ENCODE assay signal across 1 cellular context in the genomic region with DNA sequence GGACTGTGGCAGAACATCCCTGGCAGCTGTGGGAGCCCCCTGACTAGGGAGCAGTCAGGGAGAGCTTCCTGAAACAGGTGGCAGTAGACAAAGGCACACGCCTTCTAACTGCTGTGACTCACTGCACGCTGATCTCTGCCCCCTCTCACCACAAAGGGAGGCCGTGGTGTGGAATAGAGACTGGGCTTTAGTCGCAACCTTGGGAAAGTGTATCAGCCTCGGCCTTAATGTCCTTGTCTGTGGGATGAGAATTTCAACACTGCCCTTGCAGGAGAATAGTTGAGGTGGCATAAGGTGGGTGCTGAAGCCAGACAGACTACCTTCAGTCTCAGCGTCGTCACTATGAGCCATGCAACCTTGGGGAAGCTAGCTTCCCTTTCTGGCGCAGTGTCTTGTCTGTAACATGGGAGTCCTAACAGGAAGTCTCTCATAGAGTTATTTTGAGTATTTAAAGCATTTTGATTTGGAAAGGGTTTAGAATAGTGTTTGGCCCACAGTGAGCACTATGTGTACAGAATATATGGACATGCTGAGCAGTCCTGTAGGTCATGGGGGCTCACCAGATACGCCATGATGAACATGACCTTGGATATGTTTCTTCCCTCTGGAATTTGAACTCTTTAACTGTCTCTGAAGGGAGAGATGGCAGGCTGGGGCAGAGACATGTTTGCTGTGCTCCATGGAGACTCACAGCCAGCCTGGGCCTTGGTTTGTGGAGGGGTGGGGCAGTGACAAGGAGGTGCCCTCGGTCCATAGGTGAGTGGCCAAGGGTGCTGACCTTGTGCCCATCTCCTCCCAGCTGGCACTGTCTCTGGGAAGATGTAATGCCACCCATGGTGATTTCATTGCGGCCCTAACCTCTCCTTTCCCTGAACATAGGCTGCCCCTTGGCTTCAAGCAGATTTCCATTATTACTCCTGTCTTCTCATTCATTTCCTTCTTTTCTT.
TF ChIP-seq lines count a peak whose summit lies in the region.

No MANE protein-coding gene starts in this region.

TF ChIP-seq in SK-N-SH treated with all-trans-retinoic acid at 6 μM for 48 hours, 23 proteins besides CTCF, POLR2A, EP300 and RAD21 (continued from another document):
- TF ChIP-seq TOX (CRISPR knock-in tag; IDR thresholded peaks at IDR 0.05; ENCODE audit: borderline replicate concordance) (no peak), ZFP30 (CRISPR knock-in tag; IDR thresholded peaks at IDR 0.05) (no peak), ZC3H10 (CRISPR knock-in tag; IDR thresholded peaks at IDR 0.05) (no peak), RARB (CRISPR knock-in tag; IDR thresholded peaks at IDR 0.05) (no peak), ZFP3 (CRISPR knock-in tag; IDR thresholded peaks at IDR 0.05) (no peak), ZNF70 (CRISPR knock-in tag; IDR thresholded peaks at IDR 0.05) (no peak), ESRRG (CRISPR knock-in tag; IDR thresholded peaks at IDR 0.05) (no peak), ZNF8 (CRISPR knock-in tag; IDR thresholded peaks at IDR 0.05) (no peak), ARNTL (CRISPR knock-in tag; IDR thresholded peaks at IDR 0.05; ENCODE audit: borderline replicate concordance, low read depth) (no peak), OSR1 (CRISPR knock-in tag; IDR thresholded peaks at IDR 0.05) (no peak), CSDC2 (CRISPR knock-in tag; IDR thresholded peaks at IDR 0.05) (no peak), TCF4 (CRISPR knock-in tag; IDR thresholded peaks at IDR 0.05; ENCODE audit: borderline replicate concordance) (no peak)
- TF ChIP-seq, protein P1, sequence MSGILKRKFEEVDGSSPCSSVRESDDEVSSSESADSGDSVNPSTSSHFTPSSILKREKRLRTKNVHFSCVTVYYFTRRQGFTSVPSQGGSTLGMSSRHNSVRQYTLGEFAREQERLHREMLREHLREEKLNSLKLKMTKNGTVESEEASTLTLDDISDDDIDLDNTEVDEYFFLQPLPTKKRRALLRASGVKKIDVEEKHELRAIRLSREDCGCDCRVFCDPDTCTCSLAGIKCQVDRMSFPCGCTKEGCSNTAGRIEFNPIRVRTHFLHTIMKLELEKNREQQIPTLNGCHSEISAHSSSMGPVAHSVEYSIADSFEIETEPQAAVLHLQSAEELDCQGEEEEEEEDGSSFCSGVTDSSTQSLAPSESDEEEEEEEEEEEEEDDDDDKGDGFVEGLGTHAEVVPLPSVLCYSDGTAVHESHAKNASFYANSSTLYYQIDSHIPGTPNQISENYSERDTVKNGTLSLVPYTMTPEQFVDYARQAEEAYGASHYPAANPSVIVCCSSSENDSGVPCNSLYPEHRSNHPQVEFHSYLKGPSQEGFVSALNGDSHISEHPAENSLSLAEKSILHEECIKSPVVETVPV (CRISPR knock-in tag; IDR thresholded peaks at IDR 0.05): no peak
- TF ChIP-seq, protein P2, sequence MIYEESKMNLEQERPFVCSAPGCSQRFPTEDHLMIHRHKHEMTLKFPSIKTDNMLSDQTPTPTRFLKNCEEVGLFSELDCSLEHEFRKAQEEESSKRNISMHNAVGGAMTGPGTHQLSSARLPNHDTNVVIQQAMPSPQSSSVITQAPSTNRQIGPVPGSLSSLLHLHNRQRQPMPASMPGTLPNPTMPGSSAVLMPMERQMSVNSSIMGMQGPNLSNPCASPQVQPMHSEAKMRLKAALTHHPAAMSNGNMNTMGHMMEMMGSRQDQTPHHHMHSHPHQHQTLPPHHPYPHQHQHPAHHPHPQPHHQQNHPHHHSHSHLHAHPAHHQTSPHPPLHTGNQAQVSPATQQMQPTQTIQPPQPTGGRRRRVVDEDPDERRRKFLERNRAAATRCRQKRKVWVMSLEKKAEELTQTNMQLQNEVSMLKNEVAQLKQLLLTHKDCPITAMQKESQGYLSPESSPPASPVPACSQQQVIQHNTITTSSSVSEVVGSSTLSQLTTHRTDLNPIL (CRISPR knock-in tag; IDR thresholded peaks at IDR 0.05; ENCODE audit: low read depth): no peak
- TF ChIP-seq, protein P3, sequence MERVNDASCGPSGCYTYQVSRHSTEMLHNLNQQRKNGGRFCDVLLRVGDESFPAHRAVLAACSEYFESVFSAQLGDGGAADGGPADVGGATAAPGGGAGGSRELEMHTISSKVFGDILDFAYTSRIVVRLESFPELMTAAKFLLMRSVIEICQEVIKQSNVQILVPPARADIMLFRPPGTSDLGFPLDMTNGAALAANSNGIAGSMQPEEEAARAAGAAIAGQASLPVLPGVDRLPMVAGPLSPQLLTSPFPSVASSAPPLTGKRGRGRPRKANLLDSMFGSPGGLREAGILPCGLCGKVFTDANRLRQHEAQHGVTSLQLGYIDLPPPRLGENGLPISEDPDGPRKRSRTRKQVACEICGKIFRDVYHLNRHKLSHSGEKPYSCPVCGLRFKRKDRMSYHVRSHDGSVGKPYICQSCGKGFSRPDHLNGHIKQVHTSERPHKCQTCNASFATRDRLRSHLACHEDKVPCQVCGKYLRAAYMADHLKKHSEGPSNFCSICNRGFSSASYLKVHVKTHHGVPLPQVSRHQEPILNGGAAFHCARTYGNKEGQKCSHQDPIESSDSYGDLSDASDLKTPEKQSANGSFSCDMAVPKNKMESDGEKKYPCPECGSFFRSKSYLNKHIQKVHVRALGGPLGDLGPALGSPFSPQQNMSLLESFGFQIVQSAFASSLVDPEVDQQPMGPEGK (CRISPR knock-in tag; IDR thresholded peaks at IDR 0.05; ENCODE audit: borderline replicate concordance): no peak
